1 cellular context compared by ENCODE assay signal in genomic region chr14:34971381-34971780, GRCh38.
TF ChIP-seq lines count a peak whose summit lies in the region.

No MANE protein-coding gene starts in this region.

TF ChIP-seq in HepG2, 621 proteins besides CTCF, POLR2A, EP300 and RAD21:
- no peak for TF ChIP-seq HNRNPUL1 (IDR thresholded peaks at IDR 0.05; ENCODE audit: low read depth, low read length)
- TF ChIP-seq CREM (IDR thresholded peaks at IDR 0.05) = no peak
- no peak for TF ChIP-seq CREM (CRISPR knock-in tag; IDR thresholded peaks at IDR 0.05)
- TF ChIP-seq ZSCAN21 (CRISPR knock-in tag; IDR thresholded peaks at IDR 0.05; ENCODE audit: borderline replicate concordance) = no peak
- TF ChIP-seq SUZ12 (IDR thresholded peaks at IDR 0.05; ENCODE audit: low read depth, low read length) = no peak
- no peak for TF ChIP-seq HDAC2 (CRISPR knock-in tag; IDR thresholded peaks at IDR 0.05)
- TF ChIP-seq MAFF (IDR thresholded peaks at IDR 0.05; ENCODE audit: low read depth, low read length) = no peak
- no peak for TF ChIP-seq DMAP1 (CRISPR knock-in tag; IDR thresholded peaks at IDR 0.05)
- TF ChIP-seq AHDC1 (CRISPR knock-in tag; IDR thresholded peaks at IDR 0.05; ENCODE audit: borderline replicate concordance) = no peak
- TF ChIP-seq YY1 (IDR thresholded peaks at IDR 0.05; ENCODE audit: insufficient read depth, insufficient replicate concordance, low read depth, low read length) = no peak
- no peak for TF ChIP-seq MTA3 (CRISPR knock-in tag; IDR thresholded peaks at IDR 0.05)
- TF ChIP-seq SYNCRIP (IDR thresholded peaks at IDR 0.05; ENCODE audit: insufficient read depth, low read depth, low read length) = no peak
- no peak for TF ChIP-seq AGO2 (optimal IDR thresholded peaks at IDR 0.05; ENCODE audit: low read depth, low read length)
- no peak for TF ChIP-seq ZNF615 (CRISPR knock-in tag; IDR thresholded peaks at IDR 0.05; ENCODE audit: borderline replicate concordance)
- TF ChIP-seq KDM2A (CRISPR knock-in tag; IDR thresholded peaks at IDR 0.05; ENCODE audit: borderline replicate concordance, low read depth) = no peak
